16 cellular contexts compared by ENCODE assay signal in genomic region chr3:116166121-116166520, GRCh38.
DNase-seq lines count a peak whose midpoint lies in the region; ATAC-seq and TF ChIP-seq lines count a peak whose summit lies in the region.
"Had no signal": no experiment of that assay in that cellular context is flagged by ENCODE, and none has a peak within 500 bp of the region (broad histone marks: within the 10 kb centered on the region; RNA-seq: fewer than 3 reads in every experiment).

No MANE protein-coding gene starts in this region.

- peaks cover 9% of the 10 kb centered on the region for H3K4me1 Mint-ChIP-seq in glutamatergic neuron (ENCODE audit: low read depth, unreplicated experiment)
- H3K4me1 Mint-ChIP-seq: CD4-positive, alpha-beta memory T cell had no signal

- intact Hi-C loops in cardiac septum (cut with DNase I), result no loop called here

- peak overlapping the region; percentile 23 for H3K4me3 Mint-ChIP-seq in glutamatergic neuron (ENCODE audit: unreplicated experiment)
- H3K4me3 Mint-ChIP-seq: CD4-positive, alpha-beta memory T cell had no signal

- no peaks in the 10 kb centered on the region for H3K79me2 ChIP-seq in osteoblast (ENCODE audit: insufficient read depth, low read length)

- TF ChIP-seq CTCF in glutamatergic neuron (IDR thresholded peaks at IDR 0.05; ENCODE audit: partially characterized antibody, unreplicated experiment) (no peak), osteoblast (IDR thresholded peaks at IDR 0.05; ENCODE audit: extremely low read depth, low read depth, low read length) (no peak)

- H3K27ac ChIP-seq in angular gyrus (ENCODE audit: low read depth, low read length), result peak overlapping the region; percentile 39
- no peak overlapping the region for H3K27ac ChIP-seq in osteoblast (ENCODE audit: low read depth, low read length)
- H3K27ac ChIP-seq: C4-2B, GM23248, HL-60 had no signal

- no peaks in the 10 kb centered on the region for H3K27me3 Mint-ChIP-seq in glutamatergic neuron (ENCODE audit: unreplicated experiment)
- H3K27me3 Mint-ChIP-seq: CD4-positive, alpha-beta memory T cell had no signal

- no peak overlapping the region for H3K4me3 ChIP-seq in osteoblast (ENCODE audit: insufficient read depth, low read length)
- H3K4me3 ChIP-seq: GM23248 had no signal

- H3K4me1 ChIP-seq in osteoblast (ENCODE audit: insufficient read depth, low read length), result no peaks in the 10 kb centered on the region
- H3K4me1 ChIP-seq: BE2C had no signal

- ATAC-seq in GM21723 (IDR thresholded peaks at IDR 0.05; ENCODE audit: unreplicated experiment), result no peak
- ATAC-seq: HCT116 had no signal

- H2AFZ ChIP-seq in osteoblast (ENCODE audit: low read length), result no peak overlapping the region
- H2AFZ ChIP-seq: GM23248 had no signal

- peaks cover 2% of the 10 kb centered on the region for H3K9me3 Mint-ChIP-seq in glutamatergic neuron (ENCODE audit: unreplicated experiment)
- H3K9me3 Mint-ChIP-seq: CD4-positive, alpha-beta memory T cell had no signal

- H3K27me3 ChIP-seq in osteoblast (ENCODE audit: insufficient read depth, low read length), result no peaks in the 10 kb centered on the region
- H3K27me3 ChIP-seq: BE2C had no signal

- no peaks in the 10 kb centered on the region for H4K20me1 ChIP-seq in osteoblast (ENCODE audit: insufficient read depth, low read length)

- no peak overlapping the region for H3K4me2 ChIP-seq in osteoblast (ENCODE audit: insufficient read depth, low read length)

- no peaks in the 10 kb centered on the region for H3K36me3 Mint-ChIP-seq in glutamatergic neuron (ENCODE audit: unreplicated experiment)
- H3K36me3 Mint-ChIP-seq: CD4-positive, alpha-beta memory T cell had no signal

- H3K36me3 ChIP-seq in osteoblast (ENCODE audit: insufficient read depth, low read length), result no peaks in the 10 kb centered on the region
- H3K36me3 ChIP-seq: BE2C had no signal

- H3K27ac Mint-ChIP-seq in glutamatergic neuron (ENCODE audit: unreplicated experiment), result no peak overlapping the region

- no peaks in the 10 kb centered on the region for H3K9me3 ChIP-seq in osteoblast (ENCODE audit: low read depth, low read length)
- H3K9me3 ChIP-seq: BE2C had no signal

- DNase-seq in glutamatergic neuron, result no peak
- peak; percentile 91 for DNase-seq in pons (ENCODE audit: low spot score)
- no peak for DNase-seq in osteoblast (ENCODE audit: insufficient read length, low spot score, missing footprints)
- no peak for DNase-seq in cardiac septum (ENCODE audit: low spot score)
- no peak for DNase-seq in NCI-H82 treated with DMSO at 0.1 percent for 48 hours (lab: John Stamatoyannopoulos, UW; ENCODE audit: unreplicated experiment)
- DNase-seq: BE2C; CD4-positive, alpha-beta memory T cell; DMS153; DMS79 treated with DMSO at 0.1 percent for 48 hours; GDM1; GM23248 had no signal
